Comparison of ENCODE assay signal across 31 cellular contexts in the genomic region with DNA sequence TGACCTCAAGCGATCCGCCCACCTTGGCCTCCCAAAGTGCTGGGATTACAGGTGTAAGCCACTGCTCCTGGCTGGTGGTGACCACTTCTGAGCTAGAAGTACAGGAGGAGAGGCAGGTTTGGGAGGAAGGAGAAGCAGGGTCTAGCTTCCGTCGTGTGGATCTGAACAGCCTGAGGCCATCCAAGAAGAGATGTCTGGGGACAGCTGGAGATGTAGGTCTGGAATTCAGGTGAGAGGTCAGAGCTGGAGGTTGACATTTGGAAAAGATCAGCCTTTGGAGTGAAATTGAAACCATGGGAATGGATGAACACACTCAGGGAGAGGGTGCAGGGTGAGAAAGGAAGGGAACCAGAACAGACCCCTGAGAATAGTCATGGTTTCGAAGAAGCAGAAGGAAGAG. TPM values are rescaled to one million over a fixed set of nuclear protein-coding genes. Genes with fewer than 3 reads are reported as not detected.
"Had no signal": no experiment of that assay in that cellular context is flagged by ENCODE, and none has a peak within 500 bp of the region (broad histone marks: within the 10 kb centered on the region; RNA-seq: fewer than 3 reads in every experiment).

No MANE protein-coding gene starts in this region.

- H3K27ac ChIP-seq: left lung, pancreas, right atrium auricular region, right lobe of liver, stomach, testis, thyroid gland, transverse colon, upper lobe of right lung had no signal

- ATAC-seq: left cardiac atrium; left lung; mucosa of descending colon; naive thymus-derived CD4-positive, alpha-beta T cell; natural killer cell treated with Interleukin-12 subunit alpha and Interleukin-12 subunit beta and Interleukin-15 and Interleukin-18, amount 100 ng/mL, for 72 hours; pancreas; right lobe of liver; stimulated activated naive B cell treated with anti-CD40 and anti-IgM and Interleukin-4, amounts not matched to agents 10 μg/mL and 1 μg/mL and 100 μg/mL, for 72 hours; stimulated activated naive CD8-positive, alpha-beta T cell treated with anti-CD3 and anti-CD28 coated beads, Interleukin-15, Interleukin-2, amounts not matched to agents 100 U/mL and 50 U/mL, for 24 hours; upper lobe of right lung had no signal

- H3K4me2 ChIP-seq: smooth muscle cell had no signal

- DNase-seq: hippocampal formation; kidney glomerular epithelial cell; left cardiac atrium; left lung; midbrain; mucosa of descending colon; naive thymus-derived CD4-positive, alpha-beta T cell; nucleus accumbens; pancreas; right lobe of liver; stimulated activated CD4-positive, alpha-beta T cell treated with anti-CD3 and anti-CD28 coated beads, Interleukin-12 subunit alpha, Interleukin-12 subunit beta, amount 100 ng/mL, for 4 hours; stimulated activated CD4-positive, alpha-beta T cell treated with anti-CD3 and anti-CD28 coated beads, Interleukin-15, amount 100 ng/mL, for 24 hours; stimulated activated CD4-positive, alpha-beta T cell treated with anti-CD3 and anti-CD28 coated beads, Interleukin-2, amount 100 ng/mL, for 24 hours; stimulated activated CD4-positive, alpha-beta T cell treated with anti-CD3 and anti-CD28 coated beads, Interleukin-4, amount 100 ng/mL, for 1 hour; stimulated activated naive B cell treated with anti-CD40 and anti-IgM and Interleukin-4, amounts not matched to agents 10 μg/mL and 1 μg/mL and 100 μg/mL, for 72 hours; stimulated activated naive CD8-positive, alpha-beta T cell treated with anti-CD3 and anti-CD28 coated beads, Interleukin-15, Interleukin-2, amounts not matched to agents 100 U/mL and 50 U/mL, for 24 hours; stomach; testis; thyroid gland; transverse colon; upper lobe of right lung had no signal

- H3K4me1 ChIP-seq: pancreas, right lobe of liver, testis had no signal

- H3K27me3 ChIP-seq: left lung, pancreas, right atrium auricular region, right lobe of liver, stomach, testis, thyroid gland, transverse colon, upper lobe of right lung had no signal

- H3K4me3 ChIP-seq: left lung, lung, mucosa of descending colon, pancreas, right atrium auricular region, right lobe of liver, smooth muscle cell, stomach, testis, thyroid gland, transverse colon, upper lobe of right lung had no signal

- H3K36me3 ChIP-seq: left lung, pancreas, right atrium auricular region, right lobe of liver, stomach, thyroid gland, transverse colon, upper lobe of right lung had no signal

RNA-seq across cellular contexts. Expression of a gene that starts 33.2 kb away (rescaled TPM):
- total RNA-seq: myocyte; natural killer cell treated with Interleukin-12 subunit alpha and Interleukin-12 subunit beta and Interleukin-15 and Interleukin-18, amount 100 ng/mL, for 72 hours; osteoblast; progenitor cell of endocrine pancreas; renal cortical epithelial cell had no signal
- polyA plus RNA-seq: keratinocyte; naive thymus-derived CD4-positive, alpha-beta T cell; neural cell had no signal
